Comparison of ENCODE assay signal across 8 cellular contexts in the genomic region with DNA sequence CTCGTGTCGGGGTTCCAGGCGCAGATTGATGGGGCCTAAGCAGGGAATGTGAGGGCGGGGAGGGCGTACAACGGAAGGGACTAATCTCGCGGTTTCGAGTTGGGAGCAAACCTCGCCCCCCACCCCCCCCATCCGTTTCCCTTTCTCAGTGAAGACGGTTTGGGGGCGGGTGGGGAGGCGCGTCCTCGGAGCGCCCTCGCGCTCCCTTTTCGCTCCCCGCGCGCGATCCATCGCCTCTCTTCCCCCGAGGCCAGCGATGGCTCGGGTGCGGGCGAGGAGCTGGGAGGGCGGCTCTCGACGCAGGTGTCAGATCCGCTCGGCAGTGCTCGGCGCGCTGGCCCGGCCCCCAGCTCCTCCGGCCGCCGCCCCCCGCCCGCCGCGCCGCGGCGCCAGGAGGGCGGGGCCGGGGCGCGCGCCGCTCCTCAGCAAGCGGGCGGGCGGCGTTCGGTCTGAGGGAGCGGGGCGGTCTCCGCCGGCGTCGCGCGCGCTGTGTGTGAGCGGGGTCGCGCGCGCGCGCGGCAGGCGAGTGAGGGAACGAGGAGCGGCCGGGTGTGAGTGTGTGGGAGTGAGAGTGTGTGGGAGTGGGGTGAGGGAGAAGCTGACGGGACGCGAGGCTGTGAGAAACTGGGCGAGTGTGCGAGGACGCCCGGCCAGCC. TPM values are rescaled to one million over a fixed set of nuclear protein-coding genes. Genes with fewer than 3 reads are reported as not detected.
DNase-seq lines count a peak whose midpoint lies in the region; ATAC-seq, FAIRE-seq and TF ChIP-seq lines count a peak whose summit lies in the region.

A gene with protein sequence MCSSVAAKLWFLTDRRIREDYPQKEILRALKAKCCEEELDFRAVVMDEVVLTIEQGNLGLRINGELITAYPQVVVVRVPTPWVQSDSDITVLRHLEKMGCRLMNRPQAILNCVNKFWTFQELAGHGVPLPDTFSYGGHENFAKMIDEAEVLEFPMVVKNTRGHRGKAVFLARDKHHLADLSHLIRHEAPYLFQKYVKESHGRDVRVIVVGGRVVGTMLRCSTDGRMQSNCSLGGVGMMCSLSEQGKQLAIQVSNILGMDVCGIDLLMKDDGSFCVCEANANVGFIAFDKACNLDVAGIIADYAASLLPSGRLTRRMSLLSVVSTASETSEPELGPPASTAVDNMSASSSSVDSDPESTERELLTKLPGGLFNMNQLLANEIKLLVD (plus strand): TSS at position 516 of the 656 bp plus-strand sequence. CDS start 15,876 bp downstream, outside the sequence.

- peak within 1 kb of the TSS; percentile 89 for H3K27ac Mint-ChIP-seq in activated naive CD8-positive, alpha-beta T cell treated with anti-CD3 and anti-CD28 coated beads, Interleukin-2, amount 10 ng/mL, durations not matched to agents 7 days and 5 days

- H3K4me1 ChIP-seq in pancreas (peaks cover 3 to 18% (median 3%) of the 10 kb centered on the region in 3 donors), testis (peaks cover 15% of the 10 kb centered on the region)

- intact Hi-C loops in Right ventricle myocardium superior (cut with DNase I): no loop called here
- intact Hi-C loops in pancreas (cut with DNase I): no loop called here
- intact Hi-C loops in testis (cut with DNase I; ENCODE audit: low total_unique reads): no loop called here

- peak within 1 kb of the TSS; percentile 92 for H3K4me3 Mint-ChIP-seq in activated naive CD8-positive, alpha-beta T cell treated with anti-CD3 and anti-CD28 coated beads, Interleukin-2, amount 10 ng/mL, durations not matched to agents 7 days and 5 days

- TF ChIP-seq CTCF in pancreas (IDR thresholded peaks at IDR 0.05): no peak
- TF ChIP-seq CTCF in testis (IDR thresholded peaks at IDR 0.05): no peak

- POLR2A ChIA-PET in activated naive CD8-positive, alpha-beta T cell treated with anti-CD3 and anti-CD28 coated beads, Interleukin-2, amount 10 ng/mL, durations not matched to agents 7 days and 5 days (lab: Charles Lee): interaction anchor here (0.8 to 0.9 kb wide), 2 partner anchors 217 to 334 kb away, joined by 3 read pairs; a partner anchor contains a TSS

- H3K36me3 ChIP-seq in pancreas (no peaks in the 10 kb centered on the region), testis (ENCODE audit: low read depth, missing control alignments) (no peaks in the 10 kb centered on the region)

- peaks cover 16% of the 10 kb centered on the region for H3K4me1 Mint-ChIP-seq in activated naive CD8-positive, alpha-beta T cell treated with anti-CD3 and anti-CD28 coated beads, Interleukin-2, amount 10 ng/mL, durations not matched to agents 7 days and 5 days

- peak within 1 kb of the TSS; percentile 55 to 77 (median 74) for H3K27ac ChIP-seq in pancreas
- peak within 1 kb of the TSS; percentile 94 to 99 for H3K27ac ChIP-seq in testis

- peak; percentile 56 for TF ChIP-seq POLR2A in testis (IDR thresholded peaks at IDR 0.05)

- H3K4me3 ChIP-seq in pancreas (peak within 1 kb of the TSS; percentile 78 to 99 (median 93)), testis (peak within 1 kb of the TSS; percentile 91 to 98)

- peaks cover 13% of the 10 kb centered on the region for H3K27me3 Mint-ChIP-seq in activated naive CD8-positive, alpha-beta T cell treated with anti-CD3 and anti-CD28 coated beads, Interleukin-2, amount 10 ng/mL, durations not matched to agents 7 days and 5 days

- no peaks in the 10 kb centered on the region for H3K36me3 Mint-ChIP-seq in activated naive CD8-positive, alpha-beta T cell treated with anti-CD3 and anti-CD28 coated beads, Interleukin-2, amount 10 ng/mL, durations not matched to agents 7 days and 5 days

- H3K27me3 ChIP-seq in pancreas (no peaks in the 10 kb centered on the region), testis (no peaks in the 10 kb centered on the region)

- DNase-seq in DMS79 (lab: John Stamatoyannopoulos, UW): peak; percentile 43
- DNase-seq in LoVo (ENCODE audit: low spot score): peak; percentile 82
- peak; percentile 82 for DNase-seq in activated naive CD8-positive, alpha-beta T cell treated with anti-CD3 and anti-CD28 coated beads, Interleukin-2, amount 10 ng/mL, durations not matched to agents 7 days and 5 days
- DNase-seq in Right ventricle myocardium superior: peak; percentile 91
- peak; percentile 68 to 88 (median 74) for DNase-seq in pancreas
- DNase-seq in testis: peak; percentile 93

- no peaks in the 10 kb centered on the region for H3K9me3 Mint-ChIP-seq in activated naive CD8-positive, alpha-beta T cell treated with anti-CD3 and anti-CD28 coated beads, Interleukin-2, amount 10 ng/mL, durations not matched to agents 7 days and 5 days

- WGBS in pancreas, 2 donors: 1% methylated on average over 51 to 85 of the region's 88 CpGs
- WGBS in testis, 2 donors: 1% methylated on average over 20 to 77 of the region's 88 CpGs

- FAIRE-seq in pancreas (lab: Jason Lieb, UNC): no peak

- no peaks in the 10 kb centered on the region for H3K9me3 ChIP-seq in pancreas
- H3K9me3 ChIP-seq in testis: no peaks in the 10 kb centered on the region

- peak; percentile 90 for ATAC-seq in GM21825 (IDR thresholded peaks at IDR 0.05; ENCODE audit: unreplicated experiment)
- ATAC-seq in SK-N-SH treated with all-trans-retinoic acid at 6 μM for 48 hours: peak; percentile 77
- peak; percentile 83 for ATAC-seq in activated naive CD8-positive, alpha-beta T cell treated with anti-CD3 and anti-CD28 coated beads, Interleukin-2, amount 10 ng/mL, durations not matched to agents 7 days and 5 days (ENCODE audit: low read depth)
- peak; percentile 91 for ATAC-seq in Right ventricle myocardium superior (ENCODE audit: poor library complexity)
- ATAC-seq in pancreas: peak; percentile 89 to 91 (median 90)

TF ChIP-seq in SK-N-SH treated with all-trans-retinoic acid at 6 μM for 48 hours, 23 proteins besides CTCF, POLR2A, EP300 and RAD21:
- TF ChIP-seq CSDC2 (CRISPR knock-in tag; IDR thresholded peaks at IDR 0.05): no peak
- TF ChIP-seq, protein P1, sequence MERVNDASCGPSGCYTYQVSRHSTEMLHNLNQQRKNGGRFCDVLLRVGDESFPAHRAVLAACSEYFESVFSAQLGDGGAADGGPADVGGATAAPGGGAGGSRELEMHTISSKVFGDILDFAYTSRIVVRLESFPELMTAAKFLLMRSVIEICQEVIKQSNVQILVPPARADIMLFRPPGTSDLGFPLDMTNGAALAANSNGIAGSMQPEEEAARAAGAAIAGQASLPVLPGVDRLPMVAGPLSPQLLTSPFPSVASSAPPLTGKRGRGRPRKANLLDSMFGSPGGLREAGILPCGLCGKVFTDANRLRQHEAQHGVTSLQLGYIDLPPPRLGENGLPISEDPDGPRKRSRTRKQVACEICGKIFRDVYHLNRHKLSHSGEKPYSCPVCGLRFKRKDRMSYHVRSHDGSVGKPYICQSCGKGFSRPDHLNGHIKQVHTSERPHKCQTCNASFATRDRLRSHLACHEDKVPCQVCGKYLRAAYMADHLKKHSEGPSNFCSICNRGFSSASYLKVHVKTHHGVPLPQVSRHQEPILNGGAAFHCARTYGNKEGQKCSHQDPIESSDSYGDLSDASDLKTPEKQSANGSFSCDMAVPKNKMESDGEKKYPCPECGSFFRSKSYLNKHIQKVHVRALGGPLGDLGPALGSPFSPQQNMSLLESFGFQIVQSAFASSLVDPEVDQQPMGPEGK (CRISPR knock-in tag; IDR thresholded peaks at IDR 0.05; ENCODE audit: borderline replicate concordance): peak; percentile 80; the same call in 1 of the 2 replicates
- no peak for TF ChIP-seq TCF4 (CRISPR knock-in tag; IDR thresholded peaks at IDR 0.05; ENCODE audit: borderline replicate concordance)
- TF ChIP-seq GLIS3 (CRISPR knock-in tag; IDR thresholded peaks at IDR 0.05): 0 out of 2 replicates have a peak, but pooled peaks have one; percentile 22

RNA-seq across cellular contexts. Expression of the gene that starts here (rescaled TPM):
- 10 to 100 TPM; 15.5 to 17.9 TPM for total RNA-seq in activated naive CD8-positive, alpha-beta T cell treated with anti-CD3 and anti-CD28 coated beads, Interleukin-2, amount 10 ng/mL, durations not matched to agents 7 days and 5 days
- total RNA-seq in Right ventricle myocardium superior (11.0 TPM), pancreas (10 to 100 TPM in 1 of 6 donors, 1 to 10 TPM in 5; 5.1 to 12.4 (median 8.4) TPM), testis (100 to 1,000 TPM; 123 to 141 TPM)
- polyA plus RNA-seq in pancreas (10 to 100 TPM; 32.9 to 46.2 TPM), testis (ENCODE audit: insufficient read depth, low read depth, low replicate concordance) (101 TPM)

Comparison
In these comparisons a context has a peak if more than half of its experiments do, and no peak if none do; other contexts are left out.
1. Peak in every context shown above with its lines: DNase-seq, ATAC-seq, H3K4me3 ChIP-seq and H3K27ac ChIP-seq.
2. RNA of the gene that starts here (total RNA-seq): 123 to 141 TPM in testis; 15.5 to 17.9 TPM in activated naive CD8-positive, alpha-beta T cell treated with anti-CD3 and anti-CD28 coated beads, Interleukin-2, amount 10 ng/mL, durations not matched to agents 7 days and 5 days, 11.0 TPM in Right ventricle myocardium superior (single experiment) and 5.1 to 12.4 TPM in pancreas; every median in the first group is over 4 times any median in the second.
3. DNase-seq: peak in every context shown above with its lines; median percentile 93 in testis; 91 in Right ventricle myocardium superior; 82 in LoVo; 82 in activated naive CD8-positive, alpha-beta T cell treated with anti-CD3 and anti-CD28 coated beads, Interleukin-2, amount 10 ng/mL, durations not matched to agents 7 days and 5 days; 74 in pancreas; 43 in DMS79.